Comparison of ENCODE assay signal across 8 cellular contexts in the genomic region with DNA sequence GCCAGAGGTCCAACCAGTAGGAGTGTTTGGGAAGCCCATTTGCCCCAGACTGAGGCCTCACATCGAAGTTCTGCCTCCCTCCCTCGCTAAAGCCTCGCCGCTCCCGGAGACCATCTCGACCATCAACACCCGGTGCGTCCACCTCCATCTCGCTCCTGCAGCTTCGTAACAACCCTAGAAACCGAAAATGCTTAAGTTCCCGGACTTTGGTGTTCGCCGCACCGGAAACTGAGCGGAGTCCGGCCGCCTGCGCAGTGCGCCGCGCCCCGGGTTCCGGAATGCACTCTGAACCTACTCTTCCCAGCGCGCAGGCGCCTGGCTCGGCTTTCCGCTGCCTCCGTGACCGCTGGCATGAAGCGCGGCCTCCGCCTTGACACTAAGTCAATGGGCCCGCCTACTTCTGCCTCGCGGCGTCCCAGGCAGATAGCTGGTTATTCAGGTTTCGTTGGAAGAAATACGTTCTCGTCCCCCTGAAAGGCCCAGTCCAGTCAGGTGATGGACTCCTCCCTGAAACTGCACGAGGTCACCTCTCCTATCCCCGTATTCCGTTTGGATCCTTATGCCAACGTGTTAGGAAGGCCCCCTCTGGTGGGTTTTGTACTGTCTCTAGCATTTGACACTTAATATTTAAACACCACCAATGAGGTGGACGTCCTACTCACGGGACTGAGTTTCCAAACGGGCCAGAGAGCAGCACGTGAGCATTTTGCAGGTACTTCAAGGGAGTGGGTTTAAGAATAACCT. TPM values are rescaled to one million over a fixed set of nuclear protein-coding genes. Genes with fewer than 3 reads are reported as not detected.
A peak's percentile ranks its signal among the peaks of the same experiment; 100 is the strongest.
DNase-seq lines count a peak whose midpoint lies in the region; ATAC-seq lines count a peak whose summit lies in the region.

No MANE protein-coding gene starts in this region.

- peak overlapping the region in 1 of 2 experiments; percentile 87 for H3K14ac ChIP-seq in mesenchymal stem cell (ENCODE audit: low read length in 2 of 2)

- H3K23ac ChIP-seq in mesenchymal stem cell (ENCODE audit: low read length in 2 of 2): no peak overlapping the region

- peak overlapping the region; percentile 88 for H3K4me3 ChIP-seq in ectodermal cell (ENCODE audit: insufficient read depth, low read depth, low read length)
- peak overlapping the region; percentile 68 to 84 for H3K4me3 ChIP-seq in mesenchymal stem cell (ENCODE audit: insufficient read depth in 1 of 2, low read depth in 1 of 2, low read length in 2 of 2)

- H4K91ac ChIP-seq in mesenchymal stem cell (ENCODE audit: low read length): peak overlapping the region; percentile 95

- peak overlapping the region; percentile 42 for H2BK120ac ChIP-seq in mesenchymal stem cell (ENCODE audit: low read depth, low read length)

- peak overlapping the region; percentile 93 for H3K9ac ChIP-seq in mesenchymal stem cell (ENCODE audit: low read length)

- H3K4me1 ChIP-seq in ectodermal cell (ENCODE audit: control insufficient read depth, insufficient read depth, low read length) (peaks cover 7% of the 10 kb centered on the region), mesenchymal stem cell (ENCODE audit: control insufficient read depth, insufficient read depth, low read depth, low read length) (peaks cover 7% of the 10 kb centered on the region)

- H3K36me3 Mint-ChIP-seq in activated CD4-positive, alpha-beta T cell treated with anti-CD3 and anti-CD28 coated beads, Interleukin-2, amount 10 ng/mL, durations not matched to agents 24 days and 14 days (ENCODE audit: low read depth): peaks cover 42% of the 10 kb centered on the region

- H3K27ac Mint-ChIP-seq in activated CD4-positive, alpha-beta T cell treated with anti-CD3 and anti-CD28 coated beads, Interleukin-2, amount 10 ng/mL, durations not matched to agents 24 days and 14 days: peak overlapping the region; percentile 99

- H3K27me3 ChIP-seq in ectodermal cell (ENCODE audit: control insufficient read depth, insufficient read depth, low read length, poor library complexity, severe bottlenecking) (no peaks in the 10 kb centered on the region), mesenchymal stem cell (ENCODE audit: control insufficient read depth in 1 of 2, insufficient read depth in 1 of 2, low read length in 2 of 2) (no peaks in the 10 kb centered on the region)

- peaks cover 35% of the 10 kb centered on the region for H3K4me1 Mint-ChIP-seq in activated CD4-positive, alpha-beta T cell treated with anti-CD3 and anti-CD28 coated beads, Interleukin-2, amount 10 ng/mL, durations not matched to agents 24 days and 14 days

- H3K36me3 ChIP-seq in ectodermal cell (ENCODE audit: control insufficient read depth, insufficient read depth, low read length): peaks cover 11% of the 10 kb centered on the region
- peaks cover 3 to 31% of the 10 kb centered on the region in 2 experiments for H3K36me3 ChIP-seq in mesenchymal stem cell (ENCODE audit: control insufficient read depth in 1 of 2, insufficient read depth in 2 of 2, low read depth in 1 of 2, low read length in 2 of 2)

- peaks cover 6% of the 10 kb centered on the region for H3K79me1 ChIP-seq in mesenchymal stem cell (replicated peaks; ENCODE audit: low read length, poor library complexity, severe bottlenecking)

- intact Hi-C loops in activated CD4-positive, alpha-beta T cell treated with anti-CD3 and anti-CD28 coated beads, Interleukin-2, amount 10 ng/mL, durations not matched to agents 24 days and 14 days (cut with micrococcal nuclease): loop anchor here (1.0 to 5.0 kb wide), 4 partner anchors 88 to 1023 kb away; partner anchors contain the start of genes MAD2L1 and USP53

- peak overlapping the region; percentile 55 for H3K27ac ChIP-seq in ectodermal cell (ENCODE audit: insufficient read depth, low read depth, low read length, poor library complexity, severe bottlenecking)
- H3K27ac ChIP-seq in mesenchymal stem cell (ENCODE audit: low read length, poor library complexity, severe bottlenecking): peak overlapping the region; percentile 67

- H3K4ac ChIP-seq in mesenchymal stem cell (ENCODE audit: low read depth in 1 of 2, low read length in 2 of 2): peak overlapping the region; percentile 77 to 87

- H2AK5ac ChIP-seq in mesenchymal stem cell (ENCODE audit: low read length, severe bottlenecking): no peak overlapping the region

- peaks cover 3% of the 10 kb centered on the region for H3K27me3 Mint-ChIP-seq in activated CD4-positive, alpha-beta T cell treated with anti-CD3 and anti-CD28 coated beads, Interleukin-2, amount 10 ng/mL, durations not matched to agents 24 days and 14 days

- DNase-seq in AG08396 (ENCODE audit: low spot score) (peak; percentile 93), mesenchymal stem cell (peak; percentile 92), NCI-H2081 (lab: John Stamatoyannopoulos, UW) (no peak)
- peak; percentile 98 for DNase-seq in activated CD4-positive, alpha-beta T cell treated with anti-CD3 and anti-CD28 coated beads, Interleukin-2, amount 10 ng/mL, durations not matched to agents 24 days and 14 days
- DNase-seq in stimulated activated CD8-positive, alpha-beta memory T cell treated with anti-CD3 and anti-CD28 coated beads, Interleukin-15, amount 100 ng/mL, for 24 hours (ENCODE audit: low read depth): peak; percentile 80

- H2BK12ac ChIP-seq in mesenchymal stem cell (ENCODE audit: low read length in 2 of 2): peak overlapping the region; percentile 21 to 45

- peak overlapping the region; percentile 36 for H2BK15ac ChIP-seq in mesenchymal stem cell (ENCODE audit: low read depth, poor library complexity, severe bottlenecking)

- H3K4me2 ChIP-seq in mesenchymal stem cell (ENCODE audit: low read length, poor library complexity, severe bottlenecking): peak overlapping the region; percentile 62

- peaks cover 10% of the 10 kb centered on the region for H3K9me3 Mint-ChIP-seq in activated CD4-positive, alpha-beta T cell treated with anti-CD3 and anti-CD28 coated beads, Interleukin-2, amount 10 ng/mL, durations not matched to agents 24 days and 14 days

- H3K9me3 ChIP-seq in ectodermal cell (ENCODE audit: control insufficient read depth, low read length) (no peaks in the 10 kb centered on the region), mesenchymal stem cell (ENCODE audit: control insufficient read depth, low read length) (no peaks in the 10 kb centered on the region)

- 4% methylated on average over 49 of the region's 49 CpGs for WGBS in ectodermal cell, 2 experiments
- WGBS in mesenchymal stem cell: 1% methylated on average over 48 of the region's 49 CpGs

- H3K4me3 Mint-ChIP-seq in activated CD4-positive, alpha-beta T cell treated with anti-CD3 and anti-CD28 coated beads, Interleukin-2, amount 10 ng/mL, durations not matched to agents 24 days and 14 days: peak overlapping the region; percentile 85

- H2BK5ac ChIP-seq in mesenchymal stem cell (ENCODE audit: low read depth, low read length, poor library complexity, severe bottlenecking): no peak overlapping the region

- H3K18ac ChIP-seq in mesenchymal stem cell (ENCODE audit: low read depth in 1 of 2, low read length in 2 of 2): peak overlapping the region; percentile 83 to 88

- H4K8ac ChIP-seq in mesenchymal stem cell (ENCODE audit: low read length): peak overlapping the region; percentile 97

- peak overlapping the region; percentile 67 for H2AFZ ChIP-seq in mesenchymal stem cell (ENCODE audit: low read depth, low read length)

- ATAC-seq in GM19324 (IDR thresholded peaks at IDR 0.05; ENCODE audit: low FRiP score, unreplicated experiment) (peak; percentile 99), HG03469 (IDR thresholded peaks at IDR 0.05; ENCODE audit: unreplicated experiment) (peak; percentile 98)

RNA-seq across cellular contexts. Expression of gene FABP2, which starts 21.4 kb away (rescaled TPM):
- not detected in 2 replicates for total RNA-seq in activated CD4-positive, alpha-beta T cell treated with anti-CD3 and anti-CD28 coated beads, Interleukin-2, amount 10 ng/mL, durations not matched to agents 24 days and 14 days
- not detected for polyA plus RNA-seq in ectodermal cell (2013, experiment 1 of 4)
- not detected for polyA plus RNA-seq in ectodermal cell (2013, experiment 2 of 4)
- not detected for polyA plus RNA-seq in ectodermal cell (2013, experiment 3 of 4)
- polyA plus RNA-seq in ectodermal cell (2013, experiment 4 of 4): not detected
- not detected for polyA plus RNA-seq in mesenchymal stem cell (2013, experiment 1 of 2)
- polyA plus RNA-seq in mesenchymal stem cell (2013, experiment 2 of 2): not detected

Comparison
In these comparisons a context has a peak if more than half of its experiments do, and no peak if none do; other contexts are left out.
1. DNase-seq: peak in AG08396 (single experiment), activated CD4-positive, alpha-beta T cell treated with anti-CD3 and anti-CD28 coated beads, Interleukin-2, amount 10 ng/mL, durations not matched to agents 24 days and 14 days (single experiment), mesenchymal stem cell (single experiment) and stimulated activated CD8-positive, alpha-beta memory T cell treated with anti-CD3 and anti-CD28 coated beads, Interleukin-15, amount 100 ng/mL, for 24 hours (single experiment); none in NCI-H2081 (0 of 2).